In the genomic region with DNA sequence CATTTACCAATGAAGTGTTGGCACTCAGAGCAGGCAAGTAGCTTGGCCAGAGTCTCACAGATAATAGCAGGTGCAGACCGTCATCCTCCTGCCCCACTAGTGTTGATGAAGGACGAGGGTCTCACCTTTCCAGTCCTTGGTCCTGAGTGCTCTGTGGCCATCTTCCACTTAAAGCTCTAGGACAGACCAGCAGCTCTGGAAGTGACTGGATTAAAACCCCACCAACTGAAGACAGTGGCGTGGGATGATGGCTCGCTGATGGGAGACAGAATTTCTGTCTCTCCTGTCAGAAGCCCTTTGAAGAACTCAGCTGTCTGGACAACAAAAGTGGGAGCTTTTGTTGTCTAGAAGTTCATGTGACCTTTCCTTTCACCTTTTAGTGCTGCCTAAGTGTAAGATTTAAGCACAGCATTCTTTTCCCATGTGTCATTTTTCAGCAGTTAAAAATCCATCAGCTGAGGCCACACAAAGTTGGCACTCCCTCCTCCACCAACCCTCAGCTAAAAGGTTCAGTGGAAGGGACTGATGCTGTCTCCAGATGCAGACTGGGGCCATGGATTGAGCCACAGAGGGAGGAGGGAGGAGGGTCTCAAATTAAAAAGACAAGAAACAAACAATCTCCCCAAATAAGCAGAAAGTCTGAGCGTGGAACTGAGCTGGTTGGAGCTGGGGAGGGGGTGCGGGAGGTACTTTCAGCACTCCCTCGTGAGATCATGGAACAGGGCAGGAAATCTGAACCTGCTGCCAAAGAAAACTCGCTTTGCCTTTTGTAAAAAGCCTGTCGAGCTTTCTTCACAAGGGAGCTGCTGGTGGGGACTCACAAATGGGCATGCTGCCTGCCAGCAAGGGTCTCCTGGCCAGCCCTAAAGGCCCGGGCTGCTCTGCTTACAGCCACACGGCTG, we compare ENCODE assay signal across 11 cellular contexts.
DNase-seq lines count a peak whose midpoint lies in the region; ATAC-seq and TF ChIP-seq lines count a peak whose summit lies in the region.
"Had no signal": no experiment of that assay in that cellular context is flagged by ENCODE, and none has a peak within 500 bp of the region (broad histone marks: within the 10 kb centered on the region; RNA-seq: fewer than 3 reads in every experiment).

No MANE protein-coding gene starts in this region.

- H3K27ac ChIP-seq in right lobe of liver = no peak overlapping the region
- H3K27ac ChIP-seq: C4-2B had no signal

- H3K9me3 Mint-ChIP-seq in WTC11 (0 out of 2 replicates have a peak, but pooled peaks cover 4% of the 10 kb centered on the region), progenitor cell of endocrine pancreas (ENCODE audit: low read depth) (no peaks in the 10 kb centered on the region)
- H3K9me3 Mint-ChIP-seq: stimulated activated naive CD8-positive, alpha-beta T cell treated with anti-CD3 and anti-CD28 coated beads, Interleukin-15, Interleukin-2, amounts not matched to agents 100 ng/mL and 50 ng/mL, for 24 hours had no signal

- H3K4me1 ChIP-seq in right lobe of liver = no peaks in the 10 kb centered on the region

- no peaks in the 10 kb centered on the region for H3K9me3 ChIP-seq in right lobe of liver

- peaks cover 3% of the 10 kb centered on the region for H3K27me3 Mint-ChIP-seq in WTC11 (ENCODE audit: low read depth)
- H3K27me3 Mint-ChIP-seq in progenitor cell of endocrine pancreas = peaks cover 16% of the 10 kb centered on the region

- peak; percentile 34 for DNase-seq in ELF-1 (ENCODE audit: low read depth, low spot score)
- DNase-seq in WTC11 (ENCODE audit: low spot score) = no peak
- DNase-seq in glomerular visceral epithelial cell (ENCODE audit: extremely low spot score) = peak; percentile 13
- DNase-seq in progenitor cell of endocrine pancreas (ENCODE audit: low spot score, unreplicated experiment) = no peak
- DNase-seq in NCI-H187 (lab: John Stamatoyannopoulos, UW) = no peak
- no peak for DNase-seq in right lobe of liver
- no peak for DNase-seq in NCI-H2196 treated with DMSO at 0.1 percent for 48 hours (lab: John Stamatoyannopoulos, UW; ENCODE audit: unreplicated experiment)
- DNase-seq in dedifferentiated amniotic fluid mesenchymal stem cell (ENCODE audit: extremely low spot score) = no peak
- DNase-seq: NCI-H2081 had no signal

- TF ChIP-seq CTCF in WTC11 (IDR thresholded peaks at IDR 0.05) (no peak), progenitor cell of endocrine pancreas (IDR thresholded peaks at IDR 0.05; ENCODE audit: unreplicated experiment) (no peak), right lobe of liver (IDR thresholded peaks at IDR 0.05) (no peak)

- H3K36me3 ChIP-seq in right lobe of liver = no peaks in the 10 kb centered on the region

- CTCF ChIA-PET in WTC11 (lab: Charles Lee) = interaction anchor here (0.9 kb wide), 2 partner anchors 11 to 66 kb away, joined by 3 to 4 read pairs; no protein-coding TSS in a partner anchor

- H3K4me3 Mint-ChIP-seq in WTC11 = no peak overlapping the region
- no peak overlapping the region for H3K4me3 Mint-ChIP-seq in progenitor cell of endocrine pancreas (ENCODE audit: low read depth)
- H3K4me3 Mint-ChIP-seq: stimulated activated naive CD8-positive, alpha-beta T cell treated with anti-CD3 and anti-CD28 coated beads, Interleukin-15, Interleukin-2, amounts not matched to agents 100 ng/mL and 50 ng/mL, for 24 hours had no signal

- H3K36me3 Mint-ChIP-seq in WTC11 (no peaks in the 10 kb centered on the region), progenitor cell of endocrine pancreas (ENCODE audit: insufficient read depth) (no peaks in the 10 kb centered on the region)

- peak; percentile 33 for ATAC-seq in WTC11
- no peak for ATAC-seq in right lobe of liver

- no peak for TF ChIP-seq POLR2A in right lobe of liver (IDR thresholded peaks at IDR 0.05)

- peaks cover 10% of the 10 kb centered on the region for H3K4me1 Mint-ChIP-seq in WTC11
- H3K4me1 Mint-ChIP-seq in progenitor cell of endocrine pancreas (ENCODE audit: low read depth) = peaks cover 3% of the 10 kb centered on the region

- POLR2A ChIA-PET in WTC11 (lab: Charles Lee) = no interaction called here

- no peaks in the 10 kb centered on the region for H3K27me3 ChIP-seq in right lobe of liver

- 44% methylated on average over 4 of the region's 11 CpGs for WGBS in right lobe of liver (ENCODE audit: insufficient coverage, low coverage, low lambda C conversion rate, missing lambda C conversion rate)

- no peak overlapping the region for H3K4me3 ChIP-seq in right lobe of liver

- H3K27ac Mint-ChIP-seq in WTC11 (no peak overlapping the region; the same call in 1 of the 2 replicates), progenitor cell of endocrine pancreas (peak overlapping the region; percentile 62)
- H3K27ac Mint-ChIP-seq: stimulated activated naive CD8-positive, alpha-beta T cell treated with anti-CD3 and anti-CD28 coated beads, Interleukin-15, Interleukin-2, amounts not matched to agents 100 ng/mL and 50 ng/mL, for 24 hours had no signal

- intact Hi-C loops in right lobe of liver (cut with DNase I) = no loop called here

TF ChIP-seq in WTC11, 78 proteins besides CTCF, POLR2A, EP300 and RAD21:
- TF ChIP-seq, protein P1, sequence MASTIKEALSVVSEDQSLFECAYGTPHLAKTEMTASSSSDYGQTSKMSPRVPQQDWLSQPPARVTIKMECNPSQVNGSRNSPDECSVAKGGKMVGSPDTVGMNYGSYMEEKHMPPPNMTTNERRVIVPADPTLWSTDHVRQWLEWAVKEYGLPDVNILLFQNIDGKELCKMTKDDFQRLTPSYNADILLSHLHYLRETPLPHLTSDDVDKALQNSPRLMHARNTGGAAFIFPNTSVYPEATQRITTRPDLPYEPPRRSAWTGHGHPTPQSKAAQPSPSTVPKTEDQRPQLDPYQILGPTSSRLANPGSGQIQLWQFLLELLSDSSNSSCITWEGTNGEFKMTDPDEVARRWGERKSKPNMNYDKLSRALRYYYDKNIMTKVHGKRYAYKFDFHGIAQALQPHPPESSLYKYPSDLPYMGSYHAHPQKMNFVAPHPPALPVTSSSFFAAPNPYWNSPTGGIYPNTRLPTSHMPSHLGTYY (CRISPR knock-in tag; IDR thresholded peaks at IDR 0.05) = no peak

Comparison
In these comparisons a context has a peak if more than half of its experiments do, and no peak if none do; other contexts are left out.
1. DNase-seq: peak in ELF-1 (single experiment) and glomerular visceral epithelial cell (single experiment); none in WTC11 (single experiment), progenitor cell of endocrine pancreas (single experiment), NCI-H187 (0 of 2), right lobe of liver (0 of 3), NCI-H2196 treated with DMSO at 0.1 percent for 48 hours (single experiment) and dedifferentiated amniotic fluid mesenchymal stem cell (single experiment).